20 cellular contexts compared by ENCODE assay signal in the genomic region with DNA sequence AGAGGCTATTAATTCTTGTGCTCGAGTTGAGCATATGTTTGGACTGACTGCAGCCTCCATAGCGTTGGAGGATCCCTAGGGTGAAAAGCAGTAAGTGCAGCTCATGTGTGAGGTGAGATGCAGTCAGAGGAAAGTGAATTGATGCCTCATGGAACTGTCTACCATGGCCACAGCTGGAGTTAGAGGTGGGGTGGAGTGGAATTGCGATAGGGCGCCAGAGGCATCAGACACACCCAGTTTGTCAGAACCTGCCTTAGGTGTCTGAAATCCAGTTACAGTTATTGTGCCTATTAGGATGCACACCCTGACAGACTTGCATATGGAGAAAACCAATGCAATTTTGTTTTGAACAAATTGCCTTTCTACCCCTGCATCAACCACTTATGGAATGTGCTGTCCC. TPM values are rescaled to one million over a fixed set of nuclear protein-coding genes. Genes with fewer than 3 reads are reported as not detected.
DNase-seq lines count a peak whose midpoint lies in the region; ATAC-seq, FAIRE-seq and TF ChIP-seq lines count a peak whose summit lies in the region.
"Had no signal": no experiment of that assay in that cellular context is flagged by ENCODE, and none has a peak within 500 bp of the region (broad histone marks: within the 10 kb centered on the region; RNA-seq: fewer than 3 reads in every experiment).

No MANE protein-coding gene starts in this region.

- FAIRE-seq in bronchial epithelial cell (lab: Jason Lieb, UNC), result no peak
- FAIRE-seq: A204.1, GM12878, GM19239, H1 had no signal

- peak overlapping the region; percentile 41 for H3K27ac ChIP-seq in foreskin keratinocyte
- H3K27ac ChIP-seq: 22Rv1; BLaER1 treated with 17β-estradiol and CSF1 and Interleukin-3, amounts not matched to agents 10 nM and 100 nM; GM23248 had no signal

- peak; percentile 27 for DNase-seq in DMS 273 (lab: John Stamatoyannopoulos, UW; ENCODE audit: unreplicated experiment)
- DNase-seq in DMS 273 treated with DMSO at 0.1 percent for 48 hours (lab: John Stamatoyannopoulos, UW), result no peak
- DNase-seq in bronchial epithelial cell (ENCODE audit: low read depth), result peak; percentile 33
- DNase-seq in foreskin keratinocyte, result no peak
- no peak for DNase-seq in NCI-H345 (lab: John Stamatoyannopoulos, UW)
- DNase-seq in NCI-H226, result no peak
- DNase-seq: AML-193; BE2C; CD4-positive, alpha-beta T cell; CD8-positive, alpha-beta memory T cell; DMS79; GDM1; H7 had no signal

- no peak for ATAC-seq in foreskin keratinocyte
- ATAC-seq: GM12878 had no signal

- TF ChIP-seq CTCF in bronchial epithelial cell (IDR thresholded peaks at IDR 0.05; ENCODE audit: insufficient read depth, low read length, severe bottlenecking), result no peak
- no peak for TF ChIP-seq CTCF in foreskin keratinocyte (conservative IDR thresholded peaks at IDR 0.05)

- no peak overlapping the region for H3K4me3 ChIP-seq in bronchial epithelial cell (ENCODE audit: low read depth, low read length)
- H3K4me3 ChIP-seq: BLaER1 treated with 17β-estradiol and CSF1 and Interleukin-3, amounts not matched to agents 10 nM and 100 nM; GM12878; GM23248 had no signal

- H3K27me3 ChIP-seq in bronchial epithelial cell (ENCODE audit: control insufficient read depth, insufficient read depth, low read length) (no peaks in the 10 kb centered on the region), foreskin keratinocyte (no peaks in the 10 kb centered on the region)
- H3K27me3 ChIP-seq: BE2C; BLaER1 treated with 17β-estradiol and CSF1 and Interleukin-3, amounts not matched to agents 10 nM and 100 nM had no signal

- H3K4me1 ChIP-seq in foreskin keratinocyte, result peaks cover 12% of the 10 kb centered on the region

- H3K36me3 ChIP-seq in bronchial epithelial cell (ENCODE audit: control insufficient read depth, insufficient read depth, low read length), result peaks cover 2% of the 10 kb centered on the region

RNA-seq across cellular contexts. Expression of a gene that starts 39.4 kb away (rescaled TPM):
- total RNA-seq in bronchial epithelial cell (31.6 and 76.9 TPM in 2 replicates), foreskin keratinocyte (42.7 and 49.7 TPM in 2 replicates)
- 12.1 and 17.0 TPM in 2 replicates for polyA plus RNA-seq in foreskin keratinocyte

Comparison
In these comparisons a context has a peak if more than half of its experiments do, and no peak if none do; other contexts are left out.
1. DNase-seq: peak in DMS 273 (single experiment) and bronchial epithelial cell (single experiment); none in DMS 273 treated with DMSO at 0.1 percent for 48 hours (single experiment), foreskin keratinocyte (0 of 2), NCI-H345 (single experiment) and NCI-H226 (single experiment).